ENCODE assay signal across 9 cellular contexts in the genomic region with DNA sequence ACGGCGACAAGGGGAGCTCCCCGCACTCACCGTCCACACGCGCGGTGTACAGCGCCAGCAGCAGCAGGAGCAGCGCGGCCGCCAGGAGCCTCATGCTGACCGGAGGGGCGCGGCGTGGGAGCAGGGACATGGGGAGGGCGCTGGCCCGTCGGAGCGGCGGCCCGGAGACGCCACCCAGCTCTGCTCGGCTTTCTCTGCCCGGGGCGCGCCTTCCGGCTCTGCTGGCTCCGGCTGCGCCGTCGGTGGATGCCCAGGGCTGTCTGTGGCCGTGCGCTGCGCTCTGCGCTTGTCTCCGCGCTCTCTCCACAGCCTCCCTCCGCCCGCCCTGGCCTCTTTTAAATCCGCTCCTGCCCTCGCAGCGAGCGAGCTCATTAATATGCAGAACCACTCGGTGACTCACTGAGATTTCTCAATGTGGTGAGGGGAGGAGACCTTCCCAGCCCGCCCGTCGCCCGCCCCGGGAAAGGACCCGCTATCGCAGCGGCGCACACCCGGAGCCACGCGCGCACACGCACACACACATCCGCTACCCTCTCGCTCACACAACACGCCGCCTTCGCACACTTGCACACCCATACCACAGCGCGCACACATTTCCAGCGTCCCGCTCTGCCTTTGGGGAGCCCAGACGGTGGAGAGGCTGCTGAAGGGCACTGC. TPM values are rescaled to one million over a fixed set of nuclear protein-coding genes. Genes with fewer than 3 reads are reported as not detected.
DNase-seq lines count a peak whose midpoint lies in the region; ATAC-seq and TF ChIP-seq lines count a peak whose summit lies in the region.
"Had no signal": no experiment of that assay in that cellular context is flagged by ENCODE, and none has a peak within 500 bp of the region (broad histone marks: within the 10 kb centered on the region; RNA-seq: fewer than 3 reads in every experiment).

A gene with protein sequence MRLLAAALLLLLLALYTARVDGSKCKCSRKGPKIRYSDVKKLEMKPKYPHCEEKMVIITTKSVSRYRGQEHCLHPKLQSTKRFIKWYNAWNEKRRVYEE (minus strand): TSS at position 307 of the 657 bp plus-strand sequence. CDS start 213 bp downstream, at position 94.

- H3K4me2 ChIP-seq in H9 (ENCODE audit: insufficient read depth, insufficient read length, low read length) (peak within 1 kb of the TSS; percentile 54), fibroblast of lung (ENCODE audit: extremely low read depth, insufficient read depth, low read length) (peak within 1 kb of the TSS; percentile 32), neuronal stem cell (ENCODE audit: insufficient read depth, low read length, poor library complexity, severe bottlenecking) (peak within 1 kb of the TSS; percentile 90)

- no peak within 1 kb of the TSS for H2BK120ac ChIP-seq in H9 (ENCODE audit: low read depth, low read length, poor library complexity, severe bottlenecking)
- H2BK120ac ChIP-seq in neuronal stem cell (ENCODE audit: low read depth, low read length) = no peak within 1 kb of the TSS

- H3K27ac Mint-ChIP-seq in H9 = peak within 1 kb of the TSS in 1 of 3 experiments; percentile 70; a peak in 1 of 7 replicates

- DNase-seq in H9 = peak; percentile 83
- DNase-seq in RWPE1 (ENCODE audit: low spot score) = peak; percentile 89
- DNase-seq in fibroblast of lung (ENCODE audit: low read depth in 2 of 2) = peak; percentile 61 to 87
- DNase-seq in neuronal stem cell (ENCODE audit: low spot score) = peak; percentile 67
- DNase-seq in activated effector memory CD4-positive, alpha-beta T cell treated with anti-CD3 and anti-CD28 coated beads, Interleukin-2, amount 50 U/mL, for 16 hours = no peak
- DNase-seq: naive B cell had no signal

- H3K9ac ChIP-seq in H9 (ENCODE audit: extremely low read depth, insufficient read length, low read length) = no peak within 1 kb of the TSS
- no peak within 1 kb of the TSS for H3K9ac ChIP-seq in fibroblast of lung (ENCODE audit: insufficient read depth, low read length)
- peak within 1 kb of the TSS; percentile 75 for H3K9ac ChIP-seq in neuronal stem cell (ENCODE audit: low read depth, low read length, poor library complexity)

- H2AK5ac ChIP-seq in H9 (ENCODE audit: insufficient read length, low read length) (no peak within 1 kb of the TSS), neuronal stem cell (ENCODE audit: low read depth, low read length) (peak within 1 kb of the TSS; percentile 15)

- H4K20me1 ChIP-seq in H9 (ENCODE audit: control insufficient read depth, insufficient read depth, insufficient read length) (no peaks in the 10 kb centered on the region), fibroblast of lung (ENCODE audit: control insufficient read depth, extremely low read depth, insufficient read depth, low read length) (no peaks in the 10 kb centered on the region)

- H3K23ac ChIP-seq in H9 (ENCODE audit: insufficient read length, low read depth, low read length) (no peak within 1 kb of the TSS), neuronal stem cell (ENCODE audit: low read depth, low read length, poor library complexity) (peak within 1 kb of the TSS; percentile 12)

- no peak within 1 kb of the TSS for H2BK15ac ChIP-seq in H9 (ENCODE audit: low read depth, low read length)
- H2BK15ac ChIP-seq in neuronal stem cell (ENCODE audit: low read length) = peak within 1 kb of the TSS; percentile 10

- H3K27me3 Mint-ChIP-seq in H9 (ENCODE audit: low read depth) = peaks cover 84% of the 10 kb centered on the region

- H3K27ac ChIP-seq in H9 (ENCODE audit: insufficient read length, low read depth, low read length) (no peak within 1 kb of the TSS), RWPE1 (no peak within 1 kb of the TSS), fibroblast of lung (ENCODE audit: insufficient read depth, low read length) (no peak within 1 kb of the TSS), neuronal stem cell (replicated peaks; ENCODE audit: low read length) (no peak within 1 kb of the TSS)

- H3K4ac ChIP-seq in H9 (ENCODE audit: low read depth, low read length) = no peak within 1 kb of the TSS
- no peak within 1 kb of the TSS for H3K4ac ChIP-seq in neuronal stem cell (ENCODE audit: low read length)

- H4K91ac ChIP-seq in H9 (ENCODE audit: insufficient read length, low read depth, low read length) (no peak within 1 kb of the TSS), neuronal stem cell (ENCODE audit: low read depth, low read length, poor library complexity) (no peak within 1 kb of the TSS)

- WGBS in H9 (ENCODE audit: extremely low coverage, insufficient read length, low lambda C conversion rate) = no CpG with 5 or more reads among the region's 68 CpGs
- no CpG with 5 or more reads among the region's 68 CpGs for WGBS in neuronal stem cell (ENCODE audit: extremely low coverage in 2 of 2, insufficient read length in 2 of 2, insufficient replicate concordance in 1 of 2), 2 donors

- H3K27me3 ChIP-seq in H9 (ENCODE audit: insufficient read depth, low read length) (peaks cover 27% of the 10 kb centered on the region; the same call in 1 of the 2 replicates), fibroblast of lung (ENCODE audit: control insufficient read depth, insufficient read depth, low read length) (peaks cover 22% of the 10 kb centered on the region), neuronal stem cell (ENCODE audit: control insufficient read depth in 3 of 3, insufficient read depth in 3 of 3, low read depth in 1 of 3, low read length in 3 of 3) (peaks cover 6 to 67% (median 31%) of the 10 kb centered on the region in 3 experiments)

- H4K5ac ChIP-seq in H9 (ENCODE audit: insufficient read length, low read depth, low read length) = no peak within 1 kb of the TSS

- H3K18ac ChIP-seq in H9 (ENCODE audit: insufficient read length, low read depth, low read length) (no peak within 1 kb of the TSS), neuronal stem cell (ENCODE audit: low read length) (peak within 1 kb of the TSS; percentile 86)

- no peaks in the 10 kb centered on the region for H3K79me1 ChIP-seq in H9 (ENCODE audit: insufficient read depth, low read depth, low read length, poor library complexity, severe bottlenecking)
- H3K79me1 ChIP-seq in neuronal stem cell (ENCODE audit: low read depth, low read length) = no peaks in the 10 kb centered on the region

- H3K36me3 Mint-ChIP-seq in H9 (ENCODE audit: insufficient read depth in 1 of 3, low read depth in 3 of 3) = no peaks in the 10 kb centered on the region
- H3K36me3 Mint-ChIP-seq: naive B cell had no signal

- no peak within 1 kb of the TSS for H3K14ac ChIP-seq in H9 (ENCODE audit: insufficient read depth, low read length)
- no peak within 1 kb of the TSS for H3K14ac ChIP-seq in neuronal stem cell (ENCODE audit: low read length)

- H3K9me3 ChIP-seq in H9 (ENCODE audit: control insufficient read depth, low read depth, low read length) (no peaks in the 10 kb centered on the region), fibroblast of lung (ENCODE audit: control insufficient read depth, insufficient read depth, low read depth, low read length) (no peaks in the 10 kb centered on the region), neuronal stem cell (replicated peaks in 1 of 2; ENCODE audit: control insufficient read depth in 2 of 2, insufficient read depth in 1 of 2, low read depth in 1 of 2, low read length in 2 of 2) (peaks cover 0 to 4% of the 10 kb centered on the region in 2 donors)

- H4K8ac ChIP-seq in H9 (replicated peaks; ENCODE audit: insufficient read length, low read depth, low read length) (no peak within 1 kb of the TSS), neuronal stem cell (ENCODE audit: low read depth, low read length) (no peak within 1 kb of the TSS)

- TF ChIP-seq CTCF in H9 (conservative IDR thresholded peaks at IDR 0.05) (no peak), RWPE1 (conservative IDR thresholded peaks at IDR 0.05; ENCODE audit: low read depth) (no peak), fibroblast of lung (conservative IDR thresholded peaks at IDR 0.05 in 1 of 2, IDR thresholded peaks at IDR 0.05 in 1 of 2; ENCODE audit: low read depth in 1 of 2, low read length in 2 of 2) (no peak)

- no peak within 1 kb of the TSS for H2BK20ac ChIP-seq in H9 (ENCODE audit: low read depth, low read length, poor library complexity, severe bottlenecking)

- H3T11ph ChIP-seq in H9 (ENCODE audit: low read length) = no peak within 1 kb of the TSS

- POLR2A ChIA-PET in RWPE1 (lab: Yijun Ruan, JAX; ENCODE audit: low non-redundant PET) = no interaction called here

- H3K56ac ChIP-seq in H9 (ENCODE audit: insufficient read length, low read depth, low read length) = no peak within 1 kb of the TSS

- peaks cover 37 to 49% of the 10 kb centered on the region in 2 experiments for H3K4me1 Mint-ChIP-seq in H9

- no peaks in the 10 kb centered on the region for H3K79me2 ChIP-seq in H9 (ENCODE audit: insufficient read depth, low read length)
- no peaks in the 10 kb centered on the region for H3K79me2 ChIP-seq in fibroblast of lung (ENCODE audit: control insufficient read depth, insufficient read depth, low read length)

- H3K4me3 Mint-ChIP-seq in H9 = peak within 1 kb of the TSS; percentile 69 to 85
- H3K4me3 Mint-ChIP-seq: naive B cell had no signal

- H2AFZ ChIP-seq in H9 (ENCODE audit: low read length) (no peak within 1 kb of the TSS), fibroblast of lung (ENCODE audit: low read length) (no peak within 1 kb of the TSS), neuronal stem cell (ENCODE audit: low read length) (peak within 1 kb of the TSS; percentile 45)

- ATAC-seq in GM19328 (IDR thresholded peaks at IDR 0.05; ENCODE audit: unreplicated experiment) (no peak), GM19397 (IDR thresholded peaks at IDR 0.05; ENCODE audit: unreplicated experiment) (no peak), GM19395 (IDR thresholded peaks at IDR 0.05; ENCODE audit: unreplicated experiment) (no peak)

- H2BK5ac ChIP-seq in H9 (ENCODE audit: insufficient read length, low read length) (no peak within 1 kb of the TSS), neuronal stem cell (ENCODE audit: low read length) (peak within 1 kb of the TSS; percentile 55)

- peak within 1 kb of the TSS in 1 of 4 experiments; percentile 14 for H3K4me3 ChIP-seq in fibroblast of lung (replicated peaks in 1 of 4; ENCODE audit: control extremely low read depth in 1 of 4, insufficient read depth in 1 of 4, low read depth in 3 of 4, low read length in 4 of 4)
- H3K4me3 ChIP-seq in neuronal stem cell (ENCODE audit: low read length in 2 of 2) = peak within 1 kb of the TSS in 1 of 2 donors; percentile 76

- H3K9me3 Mint-ChIP-seq in H9 = no peaks in the 10 kb centered on the region; a peak in 1 of 5 replicates
- H3K9me3 Mint-ChIP-seq: naive B cell had no signal

- H2BK12ac ChIP-seq in H9 (ENCODE audit: insufficient read length, low read depth, low read length) (no peak within 1 kb of the TSS), neuronal stem cell (ENCODE audit: low read length) (peak within 1 kb of the TSS; percentile 75)

- H3K4me1 ChIP-seq in H9 (ENCODE audit: insufficient read depth, low read length) (peaks cover 16% of the 10 kb centered on the region; the same call in 1 of the 2 replicates), fibroblast of lung (ENCODE audit: control insufficient read depth, extremely low read depth, insufficient read depth, low read length) (no peaks in the 10 kb centered on the region), neuronal stem cell (ENCODE audit: control insufficient read depth in 2 of 2, insufficient read depth in 1 of 2, low read depth in 1 of 2, low read length in 2 of 2) (peaks cover 0 to 22% of the 10 kb centered on the region in 2 donors)

- CTCF ChIA-PET in RWPE1 (lab: Yijun Ruan, JAX) = interaction anchor here (0.7 to 5.3 kb wide), 5 partner anchors 9 to 301 kb away, joined by 3 to 40 read pairs (median 4); no protein-coding TSS in a partner anchor

- no peaks in the 10 kb centered on the region for H3K36me3 ChIP-seq in fibroblast of lung (ENCODE audit: control insufficient read depth, insufficient read depth, low read length)
- H3K36me3 ChIP-seq in neuronal stem cell (replicated peaks in 1 of 2; ENCODE audit: control insufficient read depth in 2 of 2, insufficient read depth in 2 of 2, low read length in 2 of 2) = no peaks in the 10 kb centered on the region

- H3K23me2 ChIP-seq in H9 (ENCODE audit: insufficient read length, low read depth, low read length, poor library complexity, severe bottlenecking) = peaks cover 6% of the 10 kb centered on the region

RNA-seq across cellular contexts. Expression of the gene that starts here (rescaled TPM):
- 1.1 TPM in 2 replicates for total RNA-seq in H9 (2021)
- total RNA-seq in fibroblast of lung = 0.17 and 0.26 TPM in 2 replicates
- 0.05 TPM in 1 of 2 replicates, not detected in the other for polyA plus RNA-seq in fibroblast of lung
- polyA plus RNA-seq in fibroblast of lung (2012) = not detected in 2 replicates
- polyA minus RNA-seq in fibroblast of lung (ENCODE audit: low replicate concordance) = not detected in 2 replicates
- 1.7 TPM for polyA plus RNA-seq in neuronal stem cell (2013, experiment 1 of 2)
- 1.8 TPM for polyA plus RNA-seq in neuronal stem cell (2013, experiment 2 of 2)

Comparison
In these comparisons a context has a peak if more than half of its experiments do, and no peak if none do; other contexts are left out.
1. Peak in DNase-seq and H3K4me2 ChIP-seq in fibroblast of lung; RNA of the gene not detected or under 1 TPM.
2. H3K4me2 ChIP-seq: peak in every context shown above with its lines; median percentile 90 in neuronal stem cell; 54 in H9; 32 in fibroblast of lung.